Comparison of ENCODE assay signal across 19 cellular contexts in genomic region chr1:109565241-109565640, GRCh38. TPM values are rescaled to one million over a fixed set of nuclear protein-coding genes. Genes with fewer than 3 reads are reported as not detected.
DNase-seq lines count a peak whose midpoint lies in the region; ATAC-seq, FAIRE-seq and TF ChIP-seq lines count a peak whose summit lies in the region.
"Had no signal": no experiment of that assay in that cellular context is flagged by ENCODE, and none has a peak within 500 bp of the region (broad histone marks: within the 10 kb centered on the region; RNA-seq: fewer than 3 reads in every experiment).

No MANE protein-coding gene starts in this region.

- peak overlapping the region; percentile 70; the same call in 1 of the 2 replicates for H2AK5ac ChIP-seq in H1 (ENCODE audit: low read depth, low read length)

- peak overlapping the region; percentile 55 for H4K91ac ChIP-seq in H1 (replicated peaks; ENCODE audit: insufficient read length, low read length)

- H3K4me2 ChIP-seq in mammary epithelial cell (ENCODE audit: insufficient read depth, low read depth, low read length) (no peak overlapping the region), H1 (ENCODE audit: insufficient read depth in 1 of 2, low read depth in 2 of 2, low read length in 2 of 2) (peak overlapping the region in 1 of 2 experiments; percentile 89; a peak in 2 of 4 replicates)

- H3K9me3 ChIP-seq in mammary epithelial cell (replicated peaks; ENCODE audit: insufficient read depth, low read length) (no peaks in the 10 kb centered on the region), T-helper 17 cell (ENCODE audit: control insufficient read depth, low read length, poor library complexity, severe bottlenecking) (no peaks in the 10 kb centered on the region), H1 (ENCODE audit: insufficient read depth in 2 of 2, low read depth in 1 of 2, low read length in 1 of 2) (no peaks in the 10 kb centered on the region)
- H3K9me3 ChIP-seq: BE2C had no signal

- H3K9me3 Mint-ChIP-seq in MCF 10A (ENCODE audit: unreplicated experiment) (no peaks in the 10 kb centered on the region), type B pancreatic cell (no peaks in the 10 kb centered on the region)
- H3K9me3 Mint-ChIP-seq: CD8-positive, alpha-beta T cell had no signal

- H3K79me2 ChIP-seq in mammary epithelial cell (ENCODE audit: insufficient read depth, low read length) = peaks cover 99% of the 10 kb centered on the region
- H3K79me2 ChIP-seq in H1 (ENCODE audit: control insufficient read depth in 1 of 2, insufficient read depth in 2 of 2, low read length in 2 of 2) = peaks cover 10 to 97% of the 10 kb centered on the region in 2 experiments; a peak in 3 of 4 replicates

- H4K20me1 ChIP-seq in mammary epithelial cell (ENCODE audit: insufficient read depth, low read length) = peaks cover 3% of the 10 kb centered on the region
- H4K20me1 ChIP-seq in H1 (replicated peaks in 1 of 2; ENCODE audit: control insufficient read depth in 1 of 2, insufficient read depth in 2 of 2, low read length in 2 of 2) = peaks cover 0 to 2% of the 10 kb centered on the region in 2 experiments

- H3K4me1 Mint-ChIP-seq in MCF 10A (ENCODE audit: insufficient read depth, unreplicated experiment) (peaks cover 22% of the 10 kb centered on the region), T-helper 17 cell (peaks cover 59% of the 10 kb centered on the region), type B pancreatic cell (ENCODE audit: unreplicated experiment) (peaks cover 31% of the 10 kb centered on the region)

- TF ChIP-seq RAD21 in H1 (IDR thresholded peaks at IDR 0.05 in 1 of 2, conservative IDR thresholded peaks at IDR 0.05 in 1 of 2; ENCODE audit: low read depth in 2 of 2, low read length in 2 of 2) = no peak

- no peak overlapping the region for H2BK120ac ChIP-seq in H1 (replicated peaks; ENCODE audit: low read depth, low read length)

- no peak overlapping the region for H3K18ac ChIP-seq in H1 (ENCODE audit: extremely low read depth, low read length)

- H3K36me3 Mint-ChIP-seq in MCF 10A (ENCODE audit: insufficient read depth, unreplicated experiment) (peaks cover 9% of the 10 kb centered on the region), T-helper 17 cell (ENCODE audit: low read depth) (peaks cover 3% of the 10 kb centered on the region), type B pancreatic cell (no peaks in the 10 kb centered on the region)
- H3K36me3 Mint-ChIP-seq: CD8-positive, alpha-beta T cell had no signal

- no peak overlapping the region for H4K8ac ChIP-seq in H1 (ENCODE audit: extremely low read depth, insufficient read depth, low read length)

- H3K56ac ChIP-seq in H1 (replicated peaks; ENCODE audit: insufficient read length, low read depth, low read length) = no peak overlapping the region

- no peak overlapping the region for H2BK20ac ChIP-seq in H1 (ENCODE audit: low read length)

- TF ChIP-seq POLR2A in H1 (IDR thresholded peaks at IDR 0.05; ENCODE audit: control extremely low read depth in 1 of 2, low read depth in 2 of 2, low read length in 2 of 2) = no peak

- H4K5ac ChIP-seq in H1 (ENCODE audit: insufficient read length, low read depth, low read length) = no peak overlapping the region

- no peak overlapping the region for H3K4ac ChIP-seq in H1 (replicated peaks; ENCODE audit: insufficient read length, low read depth, low read length)

- dilution Hi-C loops in mammary epithelial cell (cut with HindIII; ENCODE audit: low sequenced_read_pairs) = no loop called here

- intact Hi-C loops in MCF 10A (cut with micrococcal nuclease) (no loop called here), mammary epithelial cell (cut with micrococcal nuclease) (no loop called here)

- CTCF ChIA-PET in MCF 10A (lab: Yijun Ruan, JAX) = interaction anchor here (0.9 to 1.7 kb wide), 6 partner anchors 16 to 419 kb away, joined by 3 to 6 read pairs (median 5); partner anchors contain the start of genes AHCYL1 and GNAI3
- CTCF ChIA-PET in mammary epithelial cell (lab: Charles Lee; ENCODE audit: low non-redundant PET) = no interaction called here
- CTCF ChIA-PET in H1 (lab: Charles Lee; ENCODE audit: partially characterized antibody) = interaction anchor here (2.7 kb wide), 1 partner anchor 16 kb away, joined by 12 read pairs; the partner anchor contains the start of gene GNAI3

- H2BK12ac ChIP-seq in H1 (ENCODE audit: low read depth, low read length) = peak overlapping the region; percentile 84; the same call in 1 of the 2 replicates

- H3K4me3 Mint-ChIP-seq in MCF 10A (ENCODE audit: unreplicated experiment) (no peak overlapping the region), T-helper 17 cell (no peak overlapping the region), type B pancreatic cell (no peak overlapping the region)
- H3K4me3 Mint-ChIP-seq: CD8-positive, alpha-beta T cell had no signal

- DNase-seq in MCF 10A (ENCODE audit: unreplicated experiment) (no peak), mammary epithelial cell (no peak), T-helper 17 cell (no peak), H1 (ENCODE audit: low read depth in 1 of 2, low spot score in 2 of 2) (no peak), type B pancreatic cell (ENCODE audit: extremely low spot score, unreplicated experiment) (no peak), iPS-NIHi11 (ENCODE audit: low spot score) (no peak)
- no peak for DNase-seq in activated effector memory CD4-positive, alpha-beta T cell treated with anti-CD3 and anti-CD28 coated beads, Interleukin-2, amount 50 U/mL, for 16 hours
- DNase-seq: BE2C; CD8-positive, alpha-beta T cell; Kasumi-1; NCI-H2029; NCI-H2171; NCI-H446 had no signal

- no peak overlapping the region for H3K27ac ChIP-seq in mammary epithelial cell (ENCODE audit: insufficient read depth, low read depth, low read length)
- H3K27ac ChIP-seq in H1 (ENCODE audit: low read depth, low read length) = no peak overlapping the region
- H3K27ac ChIP-seq: 22Rv1, RWPE1 had no signal

- no peak overlapping the region for H3K14ac ChIP-seq in H1 (ENCODE audit: insufficient read length)

- H3K27me3 Mint-ChIP-seq in MCF 10A (ENCODE audit: insufficient read depth, unreplicated experiment) = no peaks in the 10 kb centered on the region
- no peaks in the 10 kb centered on the region for H3K27me3 Mint-ChIP-seq in T-helper 17 cell
- H3K27me3 Mint-ChIP-seq in type B pancreatic cell = no peaks in the 10 kb centered on the region

- peak overlapping the region; percentile 55; the same call in 1 of the 2 replicates for H2BK5ac ChIP-seq in H1 (ENCODE audit: low read depth, low read length)

- no peak overlapping the region for H3K23ac ChIP-seq in H1 (ENCODE audit: insufficient read length)

- H3K27ac Mint-ChIP-seq in MCF 10A (ENCODE audit: low read depth, unreplicated experiment) (peak overlapping the region; percentile 40), T-helper 17 cell (peak overlapping the region; percentile 93), type B pancreatic cell (peak overlapping the region; percentile 1)
- H3K27ac Mint-ChIP-seq: CD8-positive, alpha-beta T cell had no signal

- POLR2A ChIA-PET in MCF 10A (lab: Yijun Ruan, JAX) (interaction anchor here (1.3 to 2.7 kb wide), 2 partner anchors 16 to 41 kb away, joined by 4 to 20 read pairs; partner anchors contain the start of gene GNAI3), H1 (lab: Charles Lee; ENCODE audit: partially characterized antibody) (interaction anchor here (1.4 kb wide), 1 partner anchor 17 kb away, joined by 7 read pairs; the partner anchor contains the start of gene GNAI3)

- no peaks in the 10 kb centered on the region for H3K23me2 ChIP-seq in H1 (ENCODE audit: low read depth, low read length)

- TF ChIP-seq CTCF in MCF 10A (IDR thresholded peaks at IDR 0.05; ENCODE audit: unreplicated experiment) (no peak), mammary epithelial cell (conservative IDR thresholded peaks at IDR 0.05 in 1 of 2, IDR thresholded peaks at IDR 0.05 in 1 of 2; ENCODE audit: extremely low read depth in 1 of 2, insufficient read depth in 1 of 2, low read depth in 1 of 2, low read length in 2 of 2) (no peak), H1 (IDR thresholded peaks at IDR 0.05; ENCODE audit: control extremely low read depth in 1 of 3, insufficient read depth in 1 of 3, low read depth in 1 of 3, low read length in 3 of 3) (no peak), type B pancreatic cell (conservative IDR thresholded peaks at IDR 0.05) (no peak)

- TF ChIP-seq EP300 in H1 (IDR thresholded peaks at IDR 0.05; ENCODE audit: borderline replicate concordance in 1 of 2, low read depth in 2 of 2, low read length in 2 of 2) = no peak

- no peak overlapping the region for H3K9ac ChIP-seq in mammary epithelial cell (ENCODE audit: insufficient read depth, low read length)
- H3K9ac ChIP-seq in H1 (replicated peaks in 1 of 4; ENCODE audit: extremely low read depth in 1 of 4, low read depth in 3 of 4, low read length in 3 of 4) = no peak overlapping the region

- H3K36me3 ChIP-seq in mammary epithelial cell (ENCODE audit: insufficient read depth, low read length) (no peaks in the 10 kb centered on the region), H1 (ENCODE audit: control insufficient read depth in 2 of 4, insufficient read depth in 4 of 4, low read length in 3 of 4) (no peaks in the 10 kb centered on the region)
- H3K36me3 ChIP-seq: BE2C had no signal

- no peak for ATAC-seq in T-helper 17 cell
- ATAC-seq in GM18519 (IDR thresholded peaks at IDR 0.05; ENCODE audit: low FRiP score, unreplicated experiment) = no peak
- ATAC-seq: CD8-positive, alpha-beta T cell; HCT116; HepG2 had no signal

- H3K27me3 ChIP-seq in mammary epithelial cell (ENCODE audit: insufficient read depth, low read length) = no peaks in the 10 kb centered on the region
- no peaks in the 10 kb centered on the region for H3K27me3 ChIP-seq in H1 (replicated peaks in 1 of 4; ENCODE audit: control insufficient read depth in 3 of 4, extremely low read depth in 1 of 4, insufficient read depth in 3 of 4, low read length in 3 of 4)
- H3K27me3 ChIP-seq: BE2C had no signal

- no peak overlapping the region for H2BK15ac ChIP-seq in H1 (ENCODE audit: low read length)

- in situ Hi-C loops in mammary epithelial cell (cut with MboI; ENCODE audit: low sequenced_read_pairs in 2 of 2) = no loop called here

- H3K79me1 ChIP-seq in H1 (ENCODE audit: low read depth, low read length) = no peaks in the 10 kb centered on the region; the same call in 1 of the 2 replicates

- H2AFZ ChIP-seq in mammary epithelial cell (ENCODE audit: low read depth, low read length) (no peak overlapping the region), H1 (ENCODE audit: low read length) (no peak overlapping the region)

- WGBS in mammary epithelial cell (ENCODE audit: low coverage, missing lambda C conversion rate) = 100% methylated on average over 2 of the region's 3 CpGs
- 84% methylated on average over 2 of the region's 3 CpGs; no CpG with 5 or more reads in 1 of the 2 experiments for WGBS in H1 (ENCODE audit: extremely low coverage in 1 of 2, insufficient coverage in 1 of 2, insufficient read length in 1 of 2, insufficient replicate concordance in 2 of 2, low coverage in 1 of 2, low lambda C conversion rate in 2 of 2, missing lambda C conversion rate in 1 of 2), 2 experiments

- BruUV-seq in MCF 10A (replicated peaks; lab: Mats Ljungman, UMichigan) (no TSS peak), mammary epithelial cell (replicated peaks; lab: Mats Ljungman, UMichigan) (no TSS peak)

- FAIRE-seq in H1 (lab: Jason Lieb, UNC) = no peak
- FAIRE-seq: HepG2 had no signal

- H3K4me3 ChIP-seq in mammary epithelial cell (replicated peaks in 1 of 3; ENCODE audit: insufficient read depth in 1 of 3, low read depth in 2 of 3, low read length in 3 of 3) = no peak overlapping the region
- no peak overlapping the region for H3K4me3 ChIP-seq in H1 (ENCODE audit: extremely low read depth in 1 of 4, insufficient read depth in 2 of 4, low read depth in 3 of 4, low read length in 4 of 4)

- H3K4me1 ChIP-seq in mammary epithelial cell (ENCODE audit: insufficient read depth, low read length) (peaks cover 1% of the 10 kb centered on the region), H1 (replicated peaks in 1 of 4; ENCODE audit: control insufficient read depth in 3 of 4, insufficient read depth in 4 of 4, low read length in 3 of 4) (peaks cover 0 to 25% (median 7%) of the 10 kb centered on the region in 4 experiments)
- H3K4me1 ChIP-seq: BE2C had no signal

RNA-seq across cellular contexts. Expression of gene GNAI3, which starts 16.8 kb away (rescaled TPM):
- total RNA-seq in MCF 10A (2022) = 8.0 and 8.6 TPM in 2 replicates
- total RNA-seq in mammary epithelial cell = 10 to 100 TPM; 12.0 to 15.5 TPM
- polyA plus RNA-seq in mammary epithelial cell = 8.2 TPM
- polyA minus RNA-seq in mammary epithelial cell = 15.2 TPM
- 1 to 10 TPM; 7.8 to 8.8 TPM for total RNA-seq in T-helper 17 cell
- 9.2 and 9.8 TPM in 2 replicates for total RNA-seq in H1 (2021; fragmentation: NEBNext Ultra II Directional; extraction: Animal tissue kit (Norgen Biotek cat#: 25700))
- 1.9 and 4.0 TPM in 2 replicates for polyA plus RNA-seq in H1 (2011; rRNA removed)
- 4.7 TPM for polyA plus RNA-seq in H1 (2011; cell fraction: cytosol; rRNA removed)
- polyA plus RNA-seq in H1 (2011; cell fraction: nucleus; rRNA removed) = 1.2 TPM
- polyA plus RNA-seq in H1 (2012, experiment 1 of 2) = 4.7 to 6.9 TPM (median 5.3 TPM) in 4 replicates
- 0.58 TPM for polyA plus RNA-seq in H1 (2012, experiment 2 of 2)
- polyA plus RNA-seq in H1 (2013, experiment 1 of 2) = 3.9 TPM
- 4.1 TPM for polyA plus RNA-seq in H1 (2013, experiment 2 of 2)
- 6.3 and 7.4 TPM in 2 replicates for polyA minus RNA-seq in H1 (2011; rRNA and poly(A)+ RNA removed)
- 4.3 TPM for polyA minus RNA-seq in H1 (2011; cell fraction: cytosol; rRNA and poly(A)+ RNA removed)
- 8.0 TPM for polyA minus RNA-seq in H1 (2011; cell fraction: nucleus; rRNA and poly(A)+ RNA removed)
- total RNA-seq in type B pancreatic cell (ENCODE audit: low replicate concordance) = 8.8 and 8.9 TPM in 2 replicates

RNA-seq across cellular contexts. Expression of gene GPR61, which starts 25.6 kb away (rescaled TPM):
- total RNA-seq in MCF 10A (2022) = not detected in 2 replicates
- under 1 TPM in 1 of 2 donors, not detected in 1; under 0.01 TPM for total RNA-seq in mammary epithelial cell
- polyA plus RNA-seq in mammary epithelial cell = not detected
- polyA minus RNA-seq in mammary epithelial cell = not detected
- total RNA-seq in T-helper 17 cell = under 1 TPM; 0.20 to 0.65 TPM
- total RNA-seq in H1 (2021; fragmentation: NEBNext Ultra II Directional; extraction: Animal tissue kit (Norgen Biotek cat#: 25700)) = 0.15 and 0.41 TPM in 2 replicates
- 0.53 and 0.63 TPM in 2 replicates for polyA plus RNA-seq in H1 (2011; rRNA removed)
- polyA plus RNA-seq in H1 (2011; cell fraction: cytosol; rRNA removed) = 0.40 TPM
- polyA plus RNA-seq in H1 (2011; cell fraction: nucleus; rRNA removed) = 0.90 TPM
- 0.27 to 0.80 TPM (median 0.35 TPM) in 4 replicates for polyA plus RNA-seq in H1 (2012, experiment 1 of 2)
- 0.07 TPM for polyA plus RNA-seq in H1 (2012, experiment 2 of 2)
- polyA plus RNA-seq in H1 (2013, experiment 1 of 2) = 0.06 TPM
- 0.18 TPM for polyA plus RNA-seq in H1 (2013, experiment 2 of 2)
- 0.59 and 0.63 TPM in 2 replicates for polyA minus RNA-seq in H1 (2011; rRNA and poly(A)+ RNA removed)
- not detected for polyA minus RNA-seq in H1 (2011; cell fraction: cytosol; rRNA and poly(A)+ RNA removed)
- 2.5 TPM for polyA minus RNA-seq in H1 (2011; cell fraction: nucleus; rRNA and poly(A)+ RNA removed)
- not detected in 2 replicates for total RNA-seq in type B pancreatic cell (ENCODE audit: low replicate concordance)
- total RNA-seq: HepG2 had no signal
- polyA plus RNA-seq: AG04450, HepG2 had no signal

RNA-seq across cellular contexts. Expression of gene GNAT2, which starts 54.2 kb away (rescaled TPM):
- not detected in 2 replicates for total RNA-seq in MCF 10A (2022)
- not detected for total RNA-seq in mammary epithelial cell
- 0.20 TPM for polyA plus RNA-seq in mammary epithelial cell
- not detected for polyA minus RNA-seq in mammary epithelial cell
- total RNA-seq in T-helper 17 cell = not detected
- total RNA-seq in H1 (2021; fragmentation: NEBNext Ultra II Directional; extraction: Animal tissue kit (Norgen Biotek cat#: 25700)) = not detected in 2 replicates
- 0.05 and 0.14 TPM in 2 replicates for polyA plus RNA-seq in H1 (2011; rRNA removed)
- 0.19 TPM for polyA plus RNA-seq in H1 (2011; cell fraction: cytosol; rRNA removed)
- 0.16 TPM for polyA plus RNA-seq in H1 (2011; cell fraction: nucleus; rRNA removed)
- 0.13 to 0.37 TPM in 2 of 4 replicates, not detected in the others for polyA plus RNA-seq in H1 (2012, experiment 1 of 2)
- not detected for polyA plus RNA-seq in H1 (2012, experiment 2 of 2)
- polyA plus RNA-seq in H1 (2013, experiment 1 of 2) = 0.12 TPM
- 0.06 TPM for polyA plus RNA-seq in H1 (2013, experiment 2 of 2)
- 0.82 TPM in 1 of 2 replicates, not detected in the other for polyA minus RNA-seq in H1 (2011; rRNA and poly(A)+ RNA removed)
- not detected for polyA minus RNA-seq in H1 (2011; cell fraction: cytosol; rRNA and poly(A)+ RNA removed)
- 0.50 TPM for polyA minus RNA-seq in H1 (2011; cell fraction: nucleus; rRNA and poly(A)+ RNA removed)
- total RNA-seq in type B pancreatic cell (ENCODE audit: low replicate concordance) = not detected in 2 replicates
- total RNA-seq: CD8-positive, alpha-beta T cell had no signal

RNA-seq across cellular contexts. Expression of gene AMPD2, which starts 54.4 kb away (rescaled TPM):
- total RNA-seq in MCF 10A (2022) (49.5 and 52.6 TPM in 2 replicates), mammary epithelial cell (10 to 100 TPM; 29.7 to 45.2 TPM), T-helper 17 cell (100 to 1,000 TPM; 471 to 552 TPM), type B pancreatic cell (ENCODE audit: low replicate concordance) (71.1 and 105 TPM in 2 replicates)
- polyA plus RNA-seq in mammary epithelial cell (28.3 TPM), H1 (2011; rRNA removed) (37.2 and 52.8 TPM in 2 replicates)
- 36.7 TPM for polyA minus RNA-seq in mammary epithelial cell
- total RNA-seq in H1 (2021; fragmentation: NEBNext Ultra II Directional; extraction: Animal tissue kit (Norgen Biotek cat#: 25700)) = 67.7 and 69.4 TPM in 2 replicates
- polyA plus RNA-seq in H1 (2011; cell fraction: cytosol; rRNA removed) = 37.9 TPM
- 294 TPM for polyA plus RNA-seq in H1 (2011; cell fraction: nucleus; rRNA removed)
- 48.2 to 52.4 TPM (median 49.0 TPM) in 4 replicates for polyA plus RNA-seq in H1 (2012, experiment 1 of 2)
- polyA plus RNA-seq in H1 (2012, experiment 2 of 2) = 39.0 TPM
- polyA plus RNA-seq in H1 (2013, experiment 1 of 2) = 28.5 TPM
- 27.0 TPM for polyA plus RNA-seq in H1 (2013, experiment 2 of 2)
- 47.4 and 58.0 TPM in 2 replicates for polyA minus RNA-seq in H1 (2011; rRNA and poly(A)+ RNA removed)
- polyA minus RNA-seq in H1 (2011; cell fraction: cytosol; rRNA and poly(A)+ RNA removed) = 29.3 TPM
- polyA minus RNA-seq in H1 (2011; cell fraction: nucleus; rRNA and poly(A)+ RNA removed) = 60.7 TPM

RNA-seq across cellular contexts. Expression of gene AMIGO1, which starts 55.7 kb away (rescaled TPM):
- total RNA-seq in MCF 10A (2022) (0.21 and 0.29 TPM in 2 replicates), mammary epithelial cell (1 to 10 TPM; 1.8 TPM), T-helper 17 cell (1 to 10 TPM; 6.2 to 8.0 TPM), type B pancreatic cell (ENCODE audit: low replicate concordance) (5.4 and 6.1 TPM in 2 replicates)
- polyA plus RNA-seq in mammary epithelial cell (0.10 TPM), H1 (2011; rRNA removed) (1.5 and 2.4 TPM in 2 replicates)
- polyA minus RNA-seq in mammary epithelial cell = not detected
- total RNA-seq in H1 (2021; fragmentation: NEBNext Ultra II Directional; extraction: Animal tissue kit (Norgen Biotek cat#: 25700)) = 2.4 and 2.7 TPM in 2 replicates
- 1.6 TPM for polyA plus RNA-seq in H1 (2011; cell fraction: cytosol; rRNA removed)
- polyA plus RNA-seq in H1 (2011; cell fraction: nucleus; rRNA removed) = 1.8 TPM
- polyA plus RNA-seq in H1 (2012, experiment 1 of 2) = 1.7 to 2.4 TPM (median 2.2 TPM) in 4 replicates
- polyA plus RNA-seq in H1 (2012, experiment 2 of 2) = 1.6 TPM
- polyA plus RNA-seq in H1 (2013, experiment 1 of 2) = 1.8 TPM
- polyA plus RNA-seq in H1 (2013, experiment 2 of 2) = 2.0 TPM
- polyA minus RNA-seq in H1 (2011; rRNA and poly(A)+ RNA removed) = 2.8 and 3.4 TPM in 2 replicates
- 1.5 TPM for polyA minus RNA-seq in H1 (2011; cell fraction: cytosol; rRNA and poly(A)+ RNA removed)
- 2.6 TPM for polyA minus RNA-seq in H1 (2011; cell fraction: nucleus; rRNA and poly(A)+ RNA removed)

Comparison
In these comparisons a context has a peak if more than half of its experiments do, and no peak if none do; other contexts are left out.
1. H3K27ac Mint-ChIP-seq: peak in every context shown above with its lines; median percentile 93 in T-helper 17 cell; 40 in MCF 10A; 1 in type B pancreatic cell.